16 cellular contexts compared by ENCODE assay signal in the genomic region with DNA sequence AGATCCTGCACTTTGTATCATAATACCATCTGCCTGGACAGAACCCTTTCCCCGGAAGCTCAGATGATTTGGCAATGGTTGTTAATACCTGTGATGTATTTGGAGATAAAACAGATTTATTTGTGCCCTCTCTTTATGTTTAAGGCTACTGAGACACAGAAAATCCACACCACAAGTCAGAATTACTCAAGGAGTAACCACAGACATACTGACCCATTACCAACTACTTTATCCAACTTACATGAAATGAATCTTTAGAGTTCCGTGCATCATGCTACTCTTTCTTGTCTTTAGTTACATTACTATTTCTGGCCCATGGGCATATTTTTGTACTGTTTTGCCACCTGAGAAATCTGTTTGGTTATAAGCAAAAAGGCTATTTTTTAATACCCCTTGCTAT.
A peak's percentile ranks its signal among the peaks of the same experiment; 100 is the strongest.
DNase-seq lines count a peak whose midpoint lies in the region; ATAC-seq, FAIRE-seq and TF ChIP-seq lines count a peak whose summit lies in the region.
"Had no signal": no experiment of that assay in that cellular context is flagged by ENCODE, and none has a peak within 500 bp of the region (broad histone marks: within the 10 kb centered on the region; RNA-seq: fewer than 3 reads in every experiment).

No MANE protein-coding gene starts in this region.

- no peak overlapping the region for H3K14ac ChIP-seq in H1 (ENCODE audit: insufficient read length)

- no peaks in the 10 kb centered on the region for H3F3A ChIP-seq in smooth muscle cell (ENCODE audit: low read depth)

- H3K56ac ChIP-seq in H1 (replicated peaks; ENCODE audit: insufficient read length, low read depth, low read length): no peak overlapping the region

- peak overlapping the region; percentile 89 for H2BK120ac ChIP-seq in H1 (replicated peaks; ENCODE audit: low read depth, low read length)

- H3K9me3 Mint-ChIP-seq in activated CD4-positive, alpha-beta T cell treated with anti-CD3 and anti-CD28 coated beads for 36 hours (ENCODE audit: low read depth): no peaks in the 10 kb centered on the region

- H3K4me1 ChIP-seq in H1 (replicated peaks in 1 of 4; ENCODE audit: control insufficient read depth in 3 of 4, insufficient read depth in 4 of 4, low read length in 3 of 4) (peaks cover 0 to 18% (median 3%) of the 10 kb centered on the region in 4 experiments; a peak in 5 of 7 replicates), smooth muscle cell (ENCODE audit: low read depth) (no peaks in the 10 kb centered on the region)

- no peaks in the 10 kb centered on the region for H3K27me3 ChIP-seq in H1 (replicated peaks in 1 of 4; ENCODE audit: control insufficient read depth in 3 of 4, extremely low read depth in 1 of 4, insufficient read depth in 3 of 4, low read length in 3 of 4)
- H3K27me3 ChIP-seq in smooth muscle cell (ENCODE audit: low read depth): no peaks in the 10 kb centered on the region

- H3K9me3 ChIP-seq in H1 (ENCODE audit: insufficient read depth in 2 of 2, low read depth in 1 of 2, low read length in 1 of 2): peaks cover 15 to 17% of the 10 kb centered on the region in 2 experiments
- H3K9me3 ChIP-seq in smooth muscle cell (replicated peaks; ENCODE audit: low read depth): no peaks in the 10 kb centered on the region
- H3K9me3 ChIP-seq: SK-N-SH had no signal

- no peak overlapping the region for H3K4me2 ChIP-seq in H1 (ENCODE audit: insufficient read depth in 1 of 2, low read depth in 2 of 2, low read length in 2 of 2)
- peak overlapping the region; percentile 16 for H3K4me2 ChIP-seq in smooth muscle cell
- H3K4me2 ChIP-seq: SK-N-SH had no signal

- H4K91ac ChIP-seq in H1 (replicated peaks; ENCODE audit: insufficient read length, low read length): no peak overlapping the region

- no peak for FAIRE-seq in H1 (lab: Jason Lieb, UNC)
- FAIRE-seq: H54, K562 had no signal

- H3K18ac ChIP-seq in H1 (ENCODE audit: extremely low read depth, low read length): no peak overlapping the region

- no peak overlapping the region for H3K23ac ChIP-seq in H1 (ENCODE audit: insufficient read length)

- H2BK20ac ChIP-seq in H1 (ENCODE audit: low read length): peak overlapping the region; percentile 23; the same call in 1 of the 2 replicates

- no peak overlapping the region for H2BK12ac ChIP-seq in H1 (ENCODE audit: low read depth, low read length)

- TF ChIP-seq CTCF in H1 (IDR thresholded peaks at IDR 0.05; ENCODE audit: control extremely low read depth in 1 of 3, insufficient read depth in 1 of 3, low read depth in 1 of 3, low read length in 3 of 3) (no peak), smooth muscle cell (IDR thresholded peaks at IDR 0.05; ENCODE audit: borderline replicate concordance, insufficient read depth, poor library complexity, severe bottlenecking) (no peak), GM13977 (IDR thresholded peaks at IDR 0.05; ENCODE audit: extremely low read depth, insufficient read depth, missing control alignments) (no peak)

- intact Hi-C loops in activated CD4-positive, alpha-beta T cell treated with anti-CD3 and anti-CD28 coated beads for 36 hours (cut with DNase I, micrococcal nuclease): loop anchor here in 1 of 2 experiments (10.0 kb wide), 1 partner anchor 251 kb away; no protein-coding TSS in a partner anchor

- TF ChIP-seq RAD21 in H1 (IDR thresholded peaks at IDR 0.05 in 1 of 2, conservative IDR thresholded peaks at IDR 0.05 in 1 of 2; ENCODE audit: low read depth in 2 of 2, low read length in 2 of 2): no peak

- POLR2A ChIA-PET in activated CD4-positive, alpha-beta T cell treated with anti-CD3 and anti-CD28 coated beads for 36 hours (lab: Charles Lee): no interaction called here
- POLR2A ChIA-PET in H1 (lab: Charles Lee; ENCODE audit: partially characterized antibody): no interaction called here

- H3K4me3 Mint-ChIP-seq in activated CD4-positive, alpha-beta T cell treated with anti-CD3 and anti-CD28 coated beads for 36 hours: no peak overlapping the region

- H3K27ac ChIP-seq in H1 (ENCODE audit: low read depth, low read length) (no peak overlapping the region), smooth muscle cell (ENCODE audit: low read depth) (no peak overlapping the region)
- H3K27ac ChIP-seq: 22Rv1, C4-2B had no signal

- H3K36me3 Mint-ChIP-seq in activated CD4-positive, alpha-beta T cell treated with anti-CD3 and anti-CD28 coated beads for 36 hours (ENCODE audit: low read depth): no peaks in the 10 kb centered on the region

- TF ChIP-seq EP300 in H1 (IDR thresholded peaks at IDR 0.05; ENCODE audit: borderline replicate concordance in 1 of 2, low read depth in 2 of 2, low read length in 2 of 2): no peak

- H3K36me3 ChIP-seq in H1 (ENCODE audit: control insufficient read depth in 2 of 4, insufficient read depth in 4 of 4, low read length in 3 of 4): peaks cover 0 to 17% (median 6%) of the 10 kb centered on the region in 4 experiments; a peak in 4 of 8 replicates
- H3K36me3 ChIP-seq in smooth muscle cell (ENCODE audit: low read depth): no peaks in the 10 kb centered on the region

- WGBS in H1 (ENCODE audit: extremely low coverage in 1 of 2, insufficient coverage in 1 of 2, insufficient read length in 1 of 2, insufficient replicate concordance in 2 of 2, low coverage in 1 of 2, low lambda C conversion rate in 2 of 2, missing lambda C conversion rate in 1 of 2), 2 experiments: 92% methylated on average over 2 of the region's 2 CpGs; no CpG with 5 or more reads in 1 of the 2 experiments
- 77% methylated on average over 2 of the region's 2 CpGs for WGBS in smooth muscle cell (ENCODE audit: low lambda C conversion rate)

- H3K79me1 ChIP-seq in H1 (ENCODE audit: low read depth, low read length): no peaks in the 10 kb centered on the region

- DNase-seq in activated CD4-positive, alpha-beta T cell treated with anti-CD3 and anti-CD28 coated beads for 36 hours: no peak
- DNase-seq in activated CD4-positive, alpha-beta T cell treated with anti-CD3 and anti-CD28 coated beads for 1 hour: no peak
- DNase-seq in H1 (ENCODE audit: low read depth in 1 of 2, low spot score in 2 of 2) (no peak), smooth muscle cell (lab: John Stamatoyannopoulos, UW; ENCODE audit: unreplicated experiment) (no peak), GM13977 (ENCODE audit: low spot score) (no peak), HT-29 (ENCODE audit: low spot score) (no peak)
- DNase-seq: NCI-H2081, NCI-H524 treated with DMSO at 0.1 percent for 48 hours, SK-N-SH had no signal

- no peak overlapping the region for H4K5ac ChIP-seq in H1 (ENCODE audit: insufficient read length, low read depth, low read length)

- TF ChIP-seq POLR2A in H1 (IDR thresholded peaks at IDR 0.05; ENCODE audit: control extremely low read depth in 1 of 2, low read depth in 2 of 2, low read length in 2 of 2): no peak

- H2BK5ac ChIP-seq in H1 (ENCODE audit: low read depth, low read length): no peak overlapping the region; the same call in 1 of the 2 replicates

- no peak overlapping the region for H3K9ac ChIP-seq in H1 (replicated peaks in 1 of 4; ENCODE audit: extremely low read depth in 1 of 4, low read depth in 3 of 4, low read length in 3 of 4)
- H3K9ac ChIP-seq in smooth muscle cell (ENCODE audit: low read depth): no peak overlapping the region
- H3K9ac ChIP-seq: SK-N-SH had no signal

- H3K23me2 ChIP-seq in H1 (ENCODE audit: low read depth, low read length): no peaks in the 10 kb centered on the region

- H3K4me1 Mint-ChIP-seq in activated CD4-positive, alpha-beta T cell treated with anti-CD3 and anti-CD28 coated beads for 36 hours: peaks cover 13% of the 10 kb centered on the region

- H2AFZ ChIP-seq in H1 (ENCODE audit: low read length) (no peak overlapping the region), smooth muscle cell (ENCODE audit: low read depth) (no peak overlapping the region)

- no peaks in the 10 kb centered on the region for H4K20me1 ChIP-seq in H1 (replicated peaks in 1 of 2; ENCODE audit: control insufficient read depth in 1 of 2, insufficient read depth in 2 of 2, low read length in 2 of 2)
- no peaks in the 10 kb centered on the region for H4K20me1 ChIP-seq in smooth muscle cell (ENCODE audit: low read depth)

- H3K27ac Mint-ChIP-seq in activated CD4-positive, alpha-beta T cell treated with anti-CD3 and anti-CD28 coated beads for 36 hours: no peak overlapping the region

- H4K8ac ChIP-seq in H1 (ENCODE audit: extremely low read depth, insufficient read depth, low read length): no peak overlapping the region

- CTCF ChIA-PET in activated CD4-positive, alpha-beta T cell treated with anti-CD3 and anti-CD28 coated beads for 36 hours (lab: Charles Lee): interaction anchor here (0.8 kb wide), 1 partner anchor 61 kb away, joined by 3 read pairs; no protein-coding TSS in a partner anchor
- CTCF ChIA-PET in H1 (lab: Charles Lee; ENCODE audit: partially characterized antibody): interaction anchor here (0.6 to 0.9 kb wide), 2 partner anchors 28 to 256 kb away, joined by 3 to 4 read pairs; no protein-coding TSS in a partner anchor

- no peak overlapping the region for H3K4ac ChIP-seq in H1 (replicated peaks; ENCODE audit: insufficient read length, low read depth, low read length)

- H2AK5ac ChIP-seq in H1 (ENCODE audit: low read depth, low read length): no peak overlapping the region

- peaks cover 14% of the 10 kb centered on the region for H3K27me3 Mint-ChIP-seq in activated CD4-positive, alpha-beta T cell treated with anti-CD3 and anti-CD28 coated beads for 36 hours

- in situ Hi-C loops in GM13977 (cut with MboI; ENCODE audit: low pct_unique_long_range_greater_than_20kb, low sequenced_read_pairs, unreplicated experiment): no loop called here

- no peaks in the 10 kb centered on the region for H3K79me2 ChIP-seq in H1 (ENCODE audit: control insufficient read depth in 1 of 2, insufficient read depth in 2 of 2, low read length in 2 of 2)
- H3K79me2 ChIP-seq in smooth muscle cell (ENCODE audit: low read depth): no peaks in the 10 kb centered on the region

- H3K4me3 ChIP-seq in H1 (ENCODE audit: extremely low read depth in 1 of 4, insufficient read depth in 2 of 4, low read depth in 3 of 4, low read length in 4 of 4) (peak overlapping the region in 1 of 4 experiments; percentile 29; a peak in 1 of 8 replicates), smooth muscle cell (no peak overlapping the region)
- H3K4me3 ChIP-seq: K562 had no signal

- peak; percentile 16 for ATAC-seq in activated CD4-positive, alpha-beta T cell treated with anti-CD3 and anti-CD28 coated beads for 36 hours
- peak; percentile 8 for ATAC-seq in HG03342 (IDR thresholded peaks at IDR 0.05; ENCODE audit: unreplicated experiment)
- no peak for ATAC-seq in HG02981 (IDR thresholded peaks at IDR 0.05; ENCODE audit: unreplicated experiment)
- ATAC-seq: K562, Right ventricle myocardium inferior had no signal

- no peak overlapping the region for H2BK15ac ChIP-seq in H1 (ENCODE audit: low read length)

TF ChIP-seq in H1, 55 proteins besides CTCF, POLR2A, EP300 and RAD21 (continues in another document):
- no peak for TF ChIP-seq NANOG (IDR thresholded peaks at IDR 0.05; ENCODE audit: insufficient read depth, low read depth, low read length, poor library complexity, severe bottlenecking)
- TF ChIP-seq KDM4A (IDR thresholded peaks at IDR 0.05; ENCODE audit: low read depth, low read length, severe bottlenecking): no peak
- no peak for TF ChIP-seq RNF2 (IDR thresholded peaks at IDR 0.05; ENCODE audit: borderline replicate concordance, low read depth, low read length, missing control alignments, poor library complexity, severe bottlenecking)
- no peak for TF ChIP-seq MAFK (IDR thresholded peaks at IDR 0.05; ENCODE audit: low read depth, low read length)
- no peak for TF ChIP-seq HDAC6 (IDR thresholded peaks at IDR 0.05; ENCODE audit: low read depth, low read length)
- no peak for TF ChIP-seq SP2 (IDR thresholded peaks at IDR 0.05; ENCODE audit: low read length)
